ENCODE assay signal across 8 cellular contexts in genomic region chr10:44981172-44982113, GRCh38. TPM values are rescaled to one million over a fixed set of nuclear protein-coding genes. Genes with fewer than 3 reads are reported as not detected.
A peak's percentile ranks its signal among the peaks of the same experiment; 100 is the strongest.
DNase-seq lines count a peak whose midpoint lies in the region; ATAC-seq and TF ChIP-seq lines count a peak whose summit lies in the region.

No MANE protein-coding gene starts in this region.

- H3K27ac ChIP-seq in colonic mucosa (peak overlapping the region; percentile 56), mesodermal cell (ENCODE audit: low read depth, low read length, severe bottlenecking) (peak overlapping the region; percentile 65)
- H3K27ac ChIP-seq in naive thymus-derived CD4-positive, alpha-beta T cell (ENCODE audit: low read depth, low read length) = no peak overlapping the region

- intact Hi-C loops in natural killer cell (cut with micrococcal nuclease) = no loop called here
- intact Hi-C loops in colonic mucosa (cut with DNase I) = no loop called here
- intact Hi-C loops in naive thymus-derived CD4-positive, alpha-beta T cell (cut with micrococcal nuclease) = no loop called here

- H3K4me1 Mint-ChIP-seq in natural killer cell = peaks cover 6 to 8% of the 10 kb centered on the region in 2 donors
- peaks cover 0 to 8% of the 10 kb centered on the region in 2 donors for H3K4me1 Mint-ChIP-seq in natural killer cell treated with Interleukin-12 subunit alpha and Interleukin-12 subunit beta and Interleukin-15 and Interleukin-18, amount 100 ng/mL, for 72 hours (ENCODE audit: low read depth in 2 of 2)
- peaks cover 4% of the 10 kb centered on the region for H3K4me1 Mint-ChIP-seq in activated T-cell treated with anti-CD3 and anti-CD28 coated beads, Interleukin-2, amount 50 U/mL, for 24 hours (ENCODE audit: low read depth)
- peaks cover 0 to 36% (median 14%) of the 10 kb centered on the region in 7 donors for H3K4me1 Mint-ChIP-seq in naive thymus-derived CD4-positive, alpha-beta T cell

- ATAC-seq in natural killer cell = no peak
- ATAC-seq in natural killer cell treated with Interleukin-12 subunit alpha and Interleukin-12 subunit beta and Interleukin-15 and Interleukin-18, amount 100 ng/mL, for 72 hours = no peak
- ATAC-seq in naive thymus-derived CD4-positive, alpha-beta T cell = no peak

- peak overlapping the region; percentile 2 to 7 for H3K27ac Mint-ChIP-seq in natural killer cell
- peak overlapping the region in 1 of 2 donors; percentile 60 for H3K27ac Mint-ChIP-seq in natural killer cell treated with Interleukin-12 subunit alpha and Interleukin-12 subunit beta and Interleukin-15 and Interleukin-18, amount 100 ng/mL, for 72 hours
- no peak overlapping the region for H3K27ac Mint-ChIP-seq in activated T-cell treated with anti-CD3 and anti-CD28 coated beads, Interleukin-2, amount 50 U/mL, for 24 hours
- peak overlapping the region in 3 of 9 donors; percentile 4 to 39 (median 28) for H3K27ac Mint-ChIP-seq in naive thymus-derived CD4-positive, alpha-beta T cell

- H3K9me2 ChIP-seq in Loucy (replicated peaks; ENCODE audit: low read depth, low read length) = no peaks in the 10 kb centered on the region

- H3K9ac ChIP-seq in Loucy (ENCODE audit: low read depth, low read length, poor library complexity, severe bottlenecking) (peak overlapping the region; percentile 25), colonic mucosa (ENCODE audit: low read depth in 2 of 2, low read length in 2 of 2) (peak overlapping the region in 1 of 2 donors; percentile 48)

- no peaks in the 10 kb centered on the region for H3K36me3 ChIP-seq in Loucy (ENCODE audit: insufficient read depth, low read length)
- no peaks in the 10 kb centered on the region for H3K36me3 ChIP-seq in colonic mucosa
- H3K36me3 ChIP-seq in mesodermal cell (ENCODE audit: control insufficient read depth, insufficient read depth, low read length) = peaks cover 10% of the 10 kb centered on the region
- no peaks in the 10 kb centered on the region for H3K36me3 ChIP-seq in naive thymus-derived CD4-positive, alpha-beta T cell (ENCODE audit: control insufficient read depth in 2 of 3, insufficient read depth in 3 of 3, low read length in 3 of 3)

- no peaks in the 10 kb centered on the region for H4K20me1 ChIP-seq in Loucy (ENCODE audit: insufficient read depth, low read length, poor library complexity, severe bottlenecking)

- DNase-seq in natural killer cell = no peak
- no peak for DNase-seq in natural killer cell treated with Interleukin-12 subunit alpha and Interleukin-12 subunit beta and Interleukin-15 and Interleukin-18, amount 100 ng/mL, for 72 hours (ENCODE audit: low spot score)
- DNase-seq in colonic mucosa = no peak
- DNase-seq in activated T-cell treated with anti-CD3 and anti-CD28 coated beads, Interleukin-2, amount 50 U/mL, for 24 hours = no peak
- no peak for DNase-seq in activated CD4-positive, alpha-beta T cell treated with anti-CD3 and anti-CD28 coated beads, Interleukin-2, amount 50 U/mL, for 4 hours
- no peak for DNase-seq in naive thymus-derived CD4-positive, alpha-beta T cell

- H3K4me3 ChIP-seq in Loucy (ENCODE audit: low read length, poor library complexity, severe bottlenecking) (no peak overlapping the region), colonic mucosa (no peak overlapping the region), mesodermal cell (ENCODE audit: extremely low read depth, insufficient read depth, low read length, poor library complexity, severe bottlenecking) (no peak overlapping the region)
- H3K4me3 ChIP-seq in naive thymus-derived CD4-positive, alpha-beta T cell (ENCODE audit: low read length) = no peak overlapping the region

- H3K79me2 ChIP-seq in Loucy (ENCODE audit: insufficient read depth, low read length) = no peaks in the 10 kb centered on the region

- peak overlapping the region; percentile 2 for H3K4me2 ChIP-seq in Loucy (ENCODE audit: low read depth, low read length, poor library complexity, severe bottlenecking)

- H3K27me3 ChIP-seq in Loucy (ENCODE audit: insufficient read depth, low read length, poor library complexity, severe bottlenecking) = no peaks in the 10 kb centered on the region
- no peaks in the 10 kb centered on the region for H3K27me3 ChIP-seq in colonic mucosa
- H3K27me3 ChIP-seq in naive thymus-derived CD4-positive, alpha-beta T cell (ENCODE audit: control insufficient read depth in 2 of 2, insufficient read depth in 2 of 2, low read length in 2 of 2) = no peaks in the 10 kb centered on the region

- no peaks in the 10 kb centered on the region for H3K36me3 Mint-ChIP-seq in natural killer cell
- H3K36me3 Mint-ChIP-seq in natural killer cell treated with Interleukin-12 subunit alpha and Interleukin-12 subunit beta and Interleukin-15 and Interleukin-18, amount 100 ng/mL, for 72 hours = no peaks in the 10 kb centered on the region
- H3K36me3 Mint-ChIP-seq in activated T-cell treated with anti-CD3 and anti-CD28 coated beads, Interleukin-2, amount 50 U/mL, for 24 hours (ENCODE audit: low read depth) = no peaks in the 10 kb centered on the region
- H3K36me3 Mint-ChIP-seq in naive thymus-derived CD4-positive, alpha-beta T cell = peaks cover 0 to 5% (median 0%) of the 10 kb centered on the region in 5 donors

- H3K4me1 ChIP-seq in Loucy (ENCODE audit: insufficient read depth, low read length, poor library complexity, severe bottlenecking) = peaks cover 29% of the 10 kb centered on the region
- peaks cover 19% of the 10 kb centered on the region for H3K4me1 ChIP-seq in colonic mucosa
- H3K4me1 ChIP-seq in mesodermal cell (ENCODE audit: control insufficient read depth, insufficient read depth, low read length, poor library complexity, severe bottlenecking) = peaks cover 80% of the 10 kb centered on the region
- H3K4me1 ChIP-seq in naive thymus-derived CD4-positive, alpha-beta T cell (ENCODE audit: control insufficient read depth in 2 of 2, insufficient read depth in 2 of 2, low read length in 2 of 2) = peaks cover 0 to 10% of the 10 kb centered on the region in 2 donors

- H3K27me3 Mint-ChIP-seq in natural killer cell (ENCODE audit: low read depth in 2 of 2) = no peaks in the 10 kb centered on the region
- no peaks in the 10 kb centered on the region for H3K27me3 Mint-ChIP-seq in natural killer cell treated with Interleukin-12 subunit alpha and Interleukin-12 subunit beta and Interleukin-15 and Interleukin-18, amount 100 ng/mL, for 72 hours
- H3K27me3 Mint-ChIP-seq in activated T-cell treated with anti-CD3 and anti-CD28 coated beads, Interleukin-2, amount 50 U/mL, for 24 hours = peaks cover under 1% of the 10 kb centered on the region
- H3K27me3 Mint-ChIP-seq in naive thymus-derived CD4-positive, alpha-beta T cell = no peaks in the 10 kb centered on the region

- 86 to 96% methylated on average over 7 to 11 of the region's 11 CpGs for WGBS in mesodermal cell (ENCODE audit: insufficient coverage in 2 of 2), 2 experiments

- no peak overlapping the region for H3K4me3 Mint-ChIP-seq in natural killer cell
- H3K4me3 Mint-ChIP-seq in natural killer cell treated with Interleukin-12 subunit alpha and Interleukin-12 subunit beta and Interleukin-15 and Interleukin-18, amount 100 ng/mL, for 72 hours = no peak overlapping the region
- H3K4me3 Mint-ChIP-seq in activated T-cell treated with anti-CD3 and anti-CD28 coated beads, Interleukin-2, amount 50 U/mL, for 24 hours = no peak overlapping the region
- H3K4me3 Mint-ChIP-seq in naive thymus-derived CD4-positive, alpha-beta T cell = no peak overlapping the region

- CTCF ChIA-PET in naive thymus-derived CD4-positive, alpha-beta T cell (lab: Charles Lee) = interaction anchor here (0.6 to 0.7 kb wide), 2 partner anchors 49 to 94 kb away, joined by 3 read pairs; no protein-coding TSS in a partner anchor

- POLR2A ChIA-PET in naive thymus-derived CD4-positive, alpha-beta T cell (lab: Charles Lee) = no interaction called here

- H3K9me3 ChIP-seq in Loucy (ENCODE audit: insufficient read depth, low read depth, low read length) (no peaks in the 10 kb centered on the region), colonic mucosa (no peaks in the 10 kb centered on the region), mesodermal cell (ENCODE audit: control insufficient read depth, low read length) (no peaks in the 10 kb centered on the region)
- H3K9me3 ChIP-seq in naive thymus-derived CD4-positive, alpha-beta T cell (ENCODE audit: control insufficient read depth in 2 of 3, low read length in 3 of 3) = no peaks in the 10 kb centered on the region

- H3F3A ChIP-seq in Loucy (ENCODE audit: low read depth) = no peaks in the 10 kb centered on the region

- TF ChIP-seq CTCF in natural killer cell (IDR thresholded peaks at IDR 0.05) = no peak
- TF ChIP-seq CTCF in Loucy (conservative IDR thresholded peaks at IDR 0.05; ENCODE audit: low read length) = no peak
- no peak for TF ChIP-seq CTCF in colonic mucosa (IDR thresholded peaks at IDR 0.05)

- no peaks in the 10 kb centered on the region for H3K9me3 Mint-ChIP-seq in natural killer cell
- H3K9me3 Mint-ChIP-seq in natural killer cell treated with Interleukin-12 subunit alpha and Interleukin-12 subunit beta and Interleukin-15 and Interleukin-18, amount 100 ng/mL, for 72 hours = no peaks in the 10 kb centered on the region
- H3K9me3 Mint-ChIP-seq in activated T-cell treated with anti-CD3 and anti-CD28 coated beads, Interleukin-2, amount 50 U/mL, for 24 hours = no peaks in the 10 kb centered on the region
- H3K9me3 Mint-ChIP-seq in naive thymus-derived CD4-positive, alpha-beta T cell = no peaks in the 10 kb centered on the region

- H2AFZ ChIP-seq in Loucy (ENCODE audit: low read length) = peak overlapping the region; percentile 49; the same call in 1 of the 2 replicates

RNA-seq across cellular contexts. Expression of gene DEPP1, which starts 2.8 kb away (rescaled TPM):
- total RNA-seq in natural killer cell (not detected), colonic mucosa (10 to 100 TPM; 11.1 to 20.2 TPM)
- total RNA-seq in natural killer cell treated with Interleukin-12 subunit alpha and Interleukin-12 subunit beta and Interleukin-15 and Interleukin-18, amount 100 ng/mL, for 72 hours = under 1 TPM; 0.31 to 0.53 TPM
- polyA plus RNA-seq in mesodermal cell (2013, experiment 1 of 2) = 11.8 TPM
- 10.8 TPM for polyA plus RNA-seq in mesodermal cell (2013, experiment 2 of 2)
- total RNA-seq in naive thymus-derived CD4-positive, alpha-beta T cell = 1 to 10 TPM in 1 of 5 experiments, under 1 TPM in 3, not detected in 1; 0.24 to 4.0 (median 0.61) TPM
- under 1 TPM; 0.41 to 0.67 TPM for polyA plus RNA-seq in naive thymus-derived CD4-positive, alpha-beta T cell

RNA-seq across cellular contexts. Expression of gene ZNF22, which starts 19.3 kb away (rescaled TPM):
- total RNA-seq in natural killer cell (10 to 100 TPM; 24.2 to 31.8 (median 25.0) TPM), colonic mucosa (10 to 100 TPM; 16.5 to 17.3 TPM)
- 10 to 100 TPM; 22.7 to 29.0 TPM for total RNA-seq in natural killer cell treated with Interleukin-12 subunit alpha and Interleukin-12 subunit beta and Interleukin-15 and Interleukin-18, amount 100 ng/mL, for 72 hours
- 44.1 TPM for polyA plus RNA-seq in mesodermal cell (2013, experiment 1 of 2)
- 45.5 TPM for polyA plus RNA-seq in mesodermal cell (2013, experiment 2 of 2)
- 10 to 100 TPM; 13.1 to 33.6 (median 27.4) TPM for total RNA-seq in naive thymus-derived CD4-positive, alpha-beta T cell
- polyA plus RNA-seq in naive thymus-derived CD4-positive, alpha-beta T cell = 10 to 100 TPM; 41.1 to 44.7 TPM

RNA-seq across cellular contexts. Expression of gene RASSF4, which starts 21.8 kb away (rescaled TPM):
- total RNA-seq in natural killer cell (100 to 1,000 TPM in 2 of 3 donors, 10 to 100 TPM in 1; 99.8 to 116 (median 104) TPM), colonic mucosa (10 to 100 TPM; 13.1 to 19.9 TPM)
- 10 to 100 TPM in 1 of 2 donors, 1 to 10 TPM in 1; 9.3 to 44.9 TPM for total RNA-seq in natural killer cell treated with Interleukin-12 subunit alpha and Interleukin-12 subunit beta and Interleukin-15 and Interleukin-18, amount 100 ng/mL, for 72 hours
- 13.1 TPM for polyA plus RNA-seq in mesodermal cell (2013, experiment 1 of 2)
- 10.7 TPM for polyA plus RNA-seq in mesodermal cell (2013, experiment 2 of 2)
- 10 to 100 TPM in 1 of 5 experiments, 1 to 10 TPM in 4; 1.9 to 53.4 (median 3.0) TPM for total RNA-seq in naive thymus-derived CD4-positive, alpha-beta T cell
- 1 to 10 TPM in 1 of 2 donors, under 1 TPM in 1; 0.84 to 1.3 TPM for polyA plus RNA-seq in naive thymus-derived CD4-positive, alpha-beta T cell
